Comparison of ENCODE assay signal across 9 cellular contexts in genomic region chr6:72828904-72829303, GRCh38.
"Had no signal": no experiment of that assay in that cellular context is flagged by ENCODE, and none has a peak within 500 bp of the region (broad histone marks: within the 10 kb centered on the region; RNA-seq: fewer than 3 reads in every experiment).

No MANE protein-coding gene starts in this region.

- DNase-seq: GM23248, GOT3, H7, H9, HCEC 1CT, HFFc6 had no signal

- H3K9me3 ChIP-seq: HAP-1 had no signal

- H3K4me1 Mint-ChIP-seq: GM23338, H9 had no signal

- H3K4me1 ChIP-seq: HAP-1 had no signal

- ATAC-seq: GM23338, HCT116 had no signal

- H3K4me3 ChIP-seq: GM23248, GM23338, HAP-1 had no signal

- H3K36me3 ChIP-seq: HAP-1 had no signal

- H3K27ac ChIP-seq: GM23248 had no signal

- H3K27ac Mint-ChIP-seq: GM23338, H9, HFFc6 had no signal

- H3K4me3 Mint-ChIP-seq: GM23338, H9, HFFc6 had no signal
